24 cellular contexts compared by ENCODE assay signal in genomic region chr10:75091173-75091572, GRCh38.
"Had no signal": no experiment of that assay in that cellular context is flagged by ENCODE, and none has a peak within 500 bp of the region (broad histone marks: within the 10 kb centered on the region; RNA-seq: fewer than 3 reads in every experiment).

No MANE protein-coding gene starts in this region.

- H3K27me3 Mint-ChIP-seq: natural killer cell treated with Interleukin-12 subunit alpha and Interleukin-12 subunit beta and Interleukin-15 and Interleukin-18, amount 100 ng/mL, for 72 hours had no signal

- H2AFZ ChIP-seq: hepatocyte, neural progenitor cell had no signal

- H3K9ac ChIP-seq: neural progenitor cell had no signal

- DNase-seq: effector CD4-positive, alpha-beta T cell; endodermal cell; erythroblast; foreskin keratinocyte; kidney; left cardiac atrium; left ventricle myocardium inferior; lower lobe of right lung; midbrain; nucleus accumbens; ovary; right cardiac atrium; small intestine; stimulated activated CD4-positive, alpha-beta T cell treated with anti-CD3 and anti-CD28 coated beads, Interleukin-12 subunit alpha, Interleukin-12 subunit beta, amount 100 ng/mL, for 4 hours; stimulated activated naive CD4-positive, alpha-beta T cell; stomach; substantia nigra; transverse colon had no signal

- H3K36me3 Mint-ChIP-seq: memory B cell; natural killer cell treated with Interleukin-12 subunit alpha and Interleukin-12 subunit beta and Interleukin-15 and Interleukin-18, amount 100 ng/mL, for 72 hours; neural progenitor cell had no signal

- H3K27ac ChIP-seq: foreskin keratinocyte, hepatocyte, left ventricle myocardium inferior, lower lobe of right lung, neural progenitor cell, ovary, stomach, thoracic aorta, transverse colon had no signal

- H3K36me3 ChIP-seq: left ventricle myocardium inferior, lower lobe of right lung, neural progenitor cell, ovary, stomach, thoracic aorta, transverse colon had no signal

- H3K4me3 Mint-ChIP-seq: endodermal cell; memory B cell; natural killer cell treated with Interleukin-12 subunit alpha and Interleukin-12 subunit beta and Interleukin-15 and Interleukin-18, amount 100 ng/mL, for 72 hours; neural progenitor cell had no signal

- H3K4me3 ChIP-seq: hepatocyte, left ventricle myocardium inferior, lower lobe of right lung, neural progenitor cell, ovary, stomach, thoracic aorta, transverse colon had no signal

- H3K4me2 ChIP-seq: hepatocyte, neural progenitor cell had no signal

- H3K9me3 ChIP-seq: left ventricle myocardium inferior, lower lobe of right lung, ovary, stomach, thoracic aorta, transverse colon had no signal

- H3K4me1 ChIP-seq: foreskin keratinocyte, left ventricle myocardium inferior, lower lobe of right lung, transverse colon had no signal

- H3K27ac Mint-ChIP-seq: endodermal cell; memory B cell; natural killer cell treated with Interleukin-12 subunit alpha and Interleukin-12 subunit beta and Interleukin-15 and Interleukin-18, amount 100 ng/mL, for 72 hours; neural progenitor cell; progenitor cell of endocrine pancreas had no signal

- H3K9me3 Mint-ChIP-seq: endodermal cell; memory B cell; natural killer cell treated with Interleukin-12 subunit alpha and Interleukin-12 subunit beta and Interleukin-15 and Interleukin-18, amount 100 ng/mL, for 72 hours had no signal

- H3K27me3 ChIP-seq: foreskin keratinocyte, hepatocyte, neural progenitor cell, ovary, stomach had no signal

- H3K79me2 ChIP-seq: hepatocyte had no signal
